8 cellular contexts compared by ENCODE assay signal in genomic region chr14:94028450-94028826, GRCh38. TPM values are rescaled to one million over a fixed set of nuclear protein-coding genes. Genes with fewer than 3 reads are reported as not detected.
DNase-seq lines count a peak whose midpoint lies in the region; ATAC-seq and TF ChIP-seq lines count a peak whose summit lies in the region.
"Had no signal": no experiment of that assay in that cellular context is flagged by ENCODE, and none has a peak within 500 bp of the region (broad histone marks: within the 10 kb centered on the region; RNA-seq: fewer than 3 reads in every experiment).

No MANE protein-coding gene starts in this region.

- DNase-seq in ELR (ENCODE audit: low read depth), result peak; percentile 93
- peak; percentile 38 for DNase-seq in Jurkat, Clone E6-1 (ENCODE audit: low read depth, low spot score)
- peak; percentile 59 for DNase-seq in activated CD8-positive, alpha-beta T cell treated with anti-CD3 and anti-CD28 coated beads, Interleukin-2, amount 10 ng/mL, durations not matched to agents 7 days and 5 days
- DNase-seq in mesothelial cell of epicardium (ENCODE audit: low spot score in 2 of 2, unreplicated experiment in 2 of 2), result no peak
- no peak for DNase-seq in middle frontal gyrus (ENCODE audit: extremely low spot score, low spot score)
- DNase-seq: NCI-H226 had no signal

- H3K4me1 Mint-ChIP-seq in activated CD8-positive, alpha-beta T cell treated with anti-CD3 and anti-CD28 coated beads, Interleukin-2, amount 10 ng/mL, durations not matched to agents 7 days and 5 days (ENCODE audit: low read depth), result peaks cover 27% of the 10 kb centered on the region
- H3K4me1 Mint-ChIP-seq in mesothelial cell of epicardium, result peaks cover 3% of the 10 kb centered on the region

- H3K4me3 Mint-ChIP-seq in activated CD8-positive, alpha-beta T cell treated with anti-CD3 and anti-CD28 coated beads, Interleukin-2, amount 10 ng/mL, durations not matched to agents 7 days and 5 days, result peak overlapping the region; percentile 55
- H3K4me3 Mint-ChIP-seq in mesothelial cell of epicardium, result peak overlapping the region; percentile 57

- no peaks in the 10 kb centered on the region for H3K9me3 Mint-ChIP-seq in activated CD8-positive, alpha-beta T cell treated with anti-CD3 and anti-CD28 coated beads, Interleukin-2, amount 10 ng/mL, durations not matched to agents 7 days and 5 days (ENCODE audit: insufficient read depth)
- H3K9me3 Mint-ChIP-seq in mesothelial cell of epicardium, result no peaks in the 10 kb centered on the region

- no peak overlapping the region for H3K4me3 ChIP-seq in Jurkat, Clone E6-1 (ENCODE audit: low read length)

- CTCF ChIA-PET in activated CD8-positive, alpha-beta T cell treated with anti-CD3 and anti-CD28 coated beads, Interleukin-2, amount 10 ng/mL, durations not matched to agents 7 days and 5 days (lab: Charles Lee), result interaction anchor here (0.8 to 4.6 kb wide), 16 partner anchors 8 to 374 kb away, joined by 3 to 39 read pairs (median 4); partner anchors contain the start of gene CCDC197

- POLR2A ChIA-PET in activated CD8-positive, alpha-beta T cell treated with anti-CD3 and anti-CD28 coated beads, Interleukin-2, amount 10 ng/mL, durations not matched to agents 7 days and 5 days (lab: Charles Lee), result interaction anchor here (1.5 kb wide), 1 partner anchor 68 kb away, joined by 3 read pairs; no protein-coding TSS in a partner anchor

- ATAC-seq in activated CD8-positive, alpha-beta T cell treated with anti-CD3 and anti-CD28 coated beads, Interleukin-2, amount 10 ng/mL, durations not matched to agents 7 days and 5 days, result no peak
- ATAC-seq in HG02623 (IDR thresholded peaks at IDR 0.05; ENCODE audit: unreplicated experiment) (no peak), HG03175 (IDR thresholded peaks at IDR 0.05; ENCODE audit: unreplicated experiment) (no peak)

- peak overlapping the region; percentile 65 for H3K27ac Mint-ChIP-seq in activated CD8-positive, alpha-beta T cell treated with anti-CD3 and anti-CD28 coated beads, Interleukin-2, amount 10 ng/mL, durations not matched to agents 7 days and 5 days
- H3K27ac Mint-ChIP-seq in mesothelial cell of epicardium, result no peak overlapping the region

- TF ChIP-seq CTCF in mesothelial cell of epicardium (IDR thresholded peaks at IDR 0.05; ENCODE audit: unreplicated experiment), result no peak

- H3K27me3 Mint-ChIP-seq in activated CD8-positive, alpha-beta T cell treated with anti-CD3 and anti-CD28 coated beads, Interleukin-2, amount 10 ng/mL, durations not matched to agents 7 days and 5 days (ENCODE audit: low read depth), result peaks cover 9% of the 10 kb centered on the region
- H3K27me3 Mint-ChIP-seq in mesothelial cell of epicardium (ENCODE audit: low read depth), result no peaks in the 10 kb centered on the region

- no peaks in the 10 kb centered on the region for H3K36me3 Mint-ChIP-seq in activated CD8-positive, alpha-beta T cell treated with anti-CD3 and anti-CD28 coated beads, Interleukin-2, amount 10 ng/mL, durations not matched to agents 7 days and 5 days (ENCODE audit: low read depth)
- no peaks in the 10 kb centered on the region for H3K36me3 Mint-ChIP-seq in mesothelial cell of epicardium

RNA-seq across cellular contexts. Expression of gene OTUB2, which starts 2.3 kb away (rescaled TPM):
- polyA plus RNA-seq in Jurkat, Clone E6-1 (2012; ENCODE audit: insufficient read depth, insufficient read length), result 2.6 TPM
- 1 to 10 TPM; 1.4 to 1.7 TPM for total RNA-seq in activated CD8-positive, alpha-beta T cell treated with anti-CD3 and anti-CD28 coated beads, Interleukin-2, amount 10 ng/mL, durations not matched to agents 7 days and 5 days
- 6.0 to 6.6 TPM (median 6.6 TPM) in 3 replicates for total RNA-seq in mesothelial cell of epicardium

RNA-seq across cellular contexts. Expression of gene CCDC197, which starts 31.3 kb away (rescaled TPM):
- not detected for polyA plus RNA-seq in Jurkat, Clone E6-1 (2012; ENCODE audit: insufficient read depth, insufficient read length)
- total RNA-seq in activated CD8-positive, alpha-beta T cell treated with anti-CD3 and anti-CD28 coated beads, Interleukin-2, amount 10 ng/mL, durations not matched to agents 7 days and 5 days, result not detected
- total RNA-seq in mesothelial cell of epicardium, result not detected in 3 replicates

RNA-seq across cellular contexts. Expression of gene ASB2, which starts 52.1 kb away (rescaled TPM):
- not detected for polyA plus RNA-seq in Jurkat, Clone E6-1 (2012; ENCODE audit: insufficient read depth, insufficient read length)
- total RNA-seq in activated CD8-positive, alpha-beta T cell treated with anti-CD3 and anti-CD28 coated beads, Interleukin-2, amount 10 ng/mL, durations not matched to agents 7 days and 5 days, result 10 to 100 TPM; 15.8 to 17.0 TPM
- 1.2 to 1.9 TPM (median 1.5 TPM) in 3 replicates for total RNA-seq in mesothelial cell of epicardium

RNA-seq across cellular contexts. Expression of gene DDX24, which starts 52.6 kb away (rescaled TPM):
- polyA plus RNA-seq in Jurkat, Clone E6-1 (2012; ENCODE audit: insufficient read depth, insufficient read length), result 322 TPM
- total RNA-seq in activated CD8-positive, alpha-beta T cell treated with anti-CD3 and anti-CD28 coated beads, Interleukin-2, amount 10 ng/mL, durations not matched to agents 7 days and 5 days, result 100 to 1,000 TPM; 172 to 184 TPM
- 151 to 159 TPM (median 157 TPM) in 3 replicates for total RNA-seq in mesothelial cell of epicardium

RNA-seq across cellular contexts. Expression of gene IFI27L1, which starts 52.7 kb away (rescaled TPM):
- polyA plus RNA-seq in Jurkat, Clone E6-1 (2012; ENCODE audit: insufficient read depth, insufficient read length), result 118 TPM
- 10 to 100 TPM; 34.7 to 41.3 TPM for total RNA-seq in activated CD8-positive, alpha-beta T cell treated with anti-CD3 and anti-CD28 coated beads, Interleukin-2, amount 10 ng/mL, durations not matched to agents 7 days and 5 days
- 31.3 to 33.9 TPM (median 33.1 TPM) in 3 replicates for total RNA-seq in mesothelial cell of epicardium

Comparison
In these comparisons a context has a peak if more than half of its experiments do, and no peak if none do; other contexts are left out.
1. DNase-seq: peak in ELR (single experiment), Jurkat, Clone E6-1 (single experiment) and activated CD8-positive, alpha-beta T cell treated with anti-CD3 and anti-CD28 coated beads, Interleukin-2, amount 10 ng/mL, durations not matched to agents 7 days and 5 days (single experiment); none in mesothelial cell of epicardium (0 of 2) and middle frontal gyrus (single experiment).